In genomic region chr16:82368041-82368440, GRCh38 we compare ENCODE assay signal across 10 cellular contexts.
DNase-seq lines count a peak whose midpoint lies in the region; ATAC-seq, FAIRE-seq and TF ChIP-seq lines count a peak whose summit lies in the region.
"Had no signal": no experiment of that assay in that cellular context is flagged by ENCODE, and none has a peak within 500 bp of the region (broad histone marks: within the 10 kb centered on the region; RNA-seq: fewer than 3 reads in every experiment).

No MANE protein-coding gene starts in this region.

- peak in 1 of 3 experiments; percentile 7 for TF ChIP-seq CTCF in esophagus muscularis mucosa (IDR thresholded peaks at IDR 0.05)
- TF ChIP-seq CTCF in tibial nerve (IDR thresholded peaks at IDR 0.05) = no peak

- no peaks in the 10 kb centered on the region for H3K4me1 Mint-ChIP-seq in activated naive CD8-positive, alpha-beta T cell treated with anti-CD3 and anti-CD28 coated beads, Interleukin-2, amount 50 U/mL, for 24 hours
- H3K4me1 Mint-ChIP-seq: naive B cell, T-cell had no signal

- H3K4me3 ChIP-seq in esophagus muscularis mucosa (no peak overlapping the region), tibial nerve (no peak overlapping the region)

- FAIRE-seq in GM12891 (lab: Jason Lieb, UNC) = no peak

- H3K9me3 Mint-ChIP-seq in activated naive CD8-positive, alpha-beta T cell treated with anti-CD3 and anti-CD28 coated beads, Interleukin-2, amount 50 U/mL, for 24 hours = no peaks in the 10 kb centered on the region
- H3K9me3 Mint-ChIP-seq: T-cell had no signal

- H3K36me3 ChIP-seq in esophagus muscularis mucosa (no peaks in the 10 kb centered on the region), tibial nerve (no peaks in the 10 kb centered on the region)

- no peaks in the 10 kb centered on the region for H3K27me3 Mint-ChIP-seq in activated naive CD8-positive, alpha-beta T cell treated with anti-CD3 and anti-CD28 coated beads, Interleukin-2, amount 50 U/mL, for 24 hours

- no peak overlapping the region for H3K27ac ChIP-seq in esophagus muscularis mucosa (replicated peaks in 1 of 4)
- H3K27ac ChIP-seq in tibial nerve = no peak overlapping the region

- TF ChIP-seq EP300 in esophagus muscularis mucosa (IDR thresholded peaks at IDR 0.05) (no peak), tibial nerve (IDR thresholded peaks at IDR 0.05) (no peak)

- H3K9me3 ChIP-seq in esophagus muscularis mucosa (no peaks in the 10 kb centered on the region), tibial nerve (no peaks in the 10 kb centered on the region)

- peak; percentile 16 for DNase-seq in GM12891 (ENCODE audit: insufficient read length, low spot score)
- DNase-seq in NCI-H69 (lab: John Stamatoyannopoulos, UW) = peak; percentile 11
- DNase-seq in esophagus muscularis mucosa (ENCODE audit: extremely low spot score) = peak; percentile 70
- DNase-seq in occipital lobe (lab: John Stamatoyannopoulos, UW) = peak; percentile 3
- DNase-seq in NCI-H1105 treated with DMSO at 0.1 percent for 48 hours (lab: John Stamatoyannopoulos, UW) = no peak
- no peak for DNase-seq in tibial nerve (ENCODE audit: low spot score in 2 of 2)
- no peak for DNase-seq in activated naive CD8-positive, alpha-beta T cell treated with anti-CD3 and anti-CD28 coated beads, Interleukin-2, amount 50 U/mL, for 24 hours
- DNase-seq: naive B cell had no signal

- H3K4me3 Mint-ChIP-seq in activated naive CD8-positive, alpha-beta T cell treated with anti-CD3 and anti-CD28 coated beads, Interleukin-2, amount 50 U/mL, for 24 hours = no peak overlapping the region
- H3K4me3 Mint-ChIP-seq: T-cell had no signal

- no peak overlapping the region for H3K27ac Mint-ChIP-seq in activated naive CD8-positive, alpha-beta T cell treated with anti-CD3 and anti-CD28 coated beads, Interleukin-2, amount 50 U/mL, for 24 hours
- H3K27ac Mint-ChIP-seq: T-cell had no signal

- no peaks in the 10 kb centered on the region for H3K36me3 Mint-ChIP-seq in activated naive CD8-positive, alpha-beta T cell treated with anti-CD3 and anti-CD28 coated beads, Interleukin-2, amount 50 U/mL, for 24 hours (ENCODE audit: low read depth)
- H3K36me3 Mint-ChIP-seq: naive B cell, T-cell had no signal

- H3K4me1 ChIP-seq in esophagus muscularis mucosa (no peaks in the 10 kb centered on the region), tibial nerve (no peaks in the 10 kb centered on the region)

- no peak for TF ChIP-seq POLR2A in GM12891 (IDR thresholded peaks at IDR 0.05; ENCODE audit: low read depth, low read length)
- no peak for TF ChIP-seq POLR2A in esophagus muscularis mucosa (IDR thresholded peaks at IDR 0.05; ENCODE audit: low read depth)
- TF ChIP-seq POLR2A in tibial nerve (IDR thresholded peaks at IDR 0.05) = no peak

- no peak for ATAC-seq in activated naive CD8-positive, alpha-beta T cell treated with anti-CD3 and anti-CD28 coated beads, Interleukin-2, amount 50 U/mL, for 24 hours
- no peak for ATAC-seq in HG02970 (IDR thresholded peaks at IDR 0.05; ENCODE audit: low FRiP score, unreplicated experiment)
- ATAC-seq: T-cell had no signal

- intact Hi-C loops in esophagus muscularis mucosa (cut with DNase I) = no loop called here

- H3K27me3 ChIP-seq in esophagus muscularis mucosa (no peaks in the 10 kb centered on the region), tibial nerve (no peaks in the 10 kb centered on the region)

TF ChIP-seq in GM12891, 5 proteins besides CTCF, POLR2A, EP300 and RAD21:
- TF ChIP-seq SPI1 (IDR thresholded peaks at IDR 0.05; ENCODE audit: low read depth, low read length) = no peak
- no peak for TF ChIP-seq PAX5 (IDR thresholded peaks at IDR 0.05; ENCODE audit: insufficient read depth, low read length, severe bottlenecking)
- no peak for TF ChIP-seq POLR2AphosphoS5 (IDR thresholded peaks at IDR 0.05; ENCODE audit: low read depth, low read length)
- no peak for TF ChIP-seq POU2F2 (IDR thresholded peaks at IDR 0.05; ENCODE audit: low read depth, low read length)
- TF ChIP-seq TAF1 (IDR thresholded peaks at IDR 0.05; ENCODE audit: low read depth, low read length) = no peak

Comparison
In these comparisons a context has a peak if more than half of its experiments do, and no peak if none do; other contexts are left out.
1. DNase-seq: peak in GM12891 (single experiment), NCI-H69 (single experiment), esophagus muscularis mucosa (single experiment) and occipital lobe (single experiment); none in NCI-H1105 treated with DMSO at 0.1 percent for 48 hours (single experiment), tibial nerve (0 of 2) and activated naive CD8-positive, alpha-beta T cell treated with anti-CD3 and anti-CD28 coated beads, Interleukin-2, amount 50 U/mL, for 24 hours (single experiment).